In the genomic region with DNA sequence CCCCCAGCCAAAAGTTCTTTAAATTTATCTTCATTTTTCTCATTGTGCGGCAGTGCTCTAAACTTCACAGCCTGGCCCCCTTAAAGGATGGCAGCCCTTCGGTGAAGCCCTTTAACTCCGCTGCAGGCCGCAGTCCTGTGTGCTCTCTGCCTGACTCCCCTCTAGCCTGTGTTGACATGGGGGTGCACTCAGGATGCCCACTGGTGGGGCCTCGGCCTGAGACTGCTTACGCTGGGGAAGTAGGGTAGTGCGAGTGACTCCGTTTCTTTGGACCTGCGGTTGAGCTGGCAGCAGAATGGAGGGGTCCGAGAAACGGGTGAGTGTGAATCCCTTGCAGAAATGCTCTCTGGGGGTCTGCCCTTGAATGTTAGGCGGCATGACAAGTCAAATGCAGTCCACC, we compare ENCODE assay signal across 12 cellular contexts. TPM values are rescaled to one million over a fixed set of nuclear protein-coding genes. Genes with fewer than 3 reads are reported as not detected.
A peak's percentile ranks its signal among the peaks of the same experiment; 100 is the strongest.
DNase-seq lines count a peak whose midpoint lies in the region; ATAC-seq, FAIRE-seq and TF ChIP-seq lines count a peak whose summit lies in the region.
"Had no signal": no experiment of that assay in that cellular context is flagged by ENCODE, and none has a peak within 500 bp of the region (broad histone marks: within the 10 kb centered on the region; RNA-seq: fewer than 3 reads in every experiment).

No MANE protein-coding gene starts in this region.

- no peaks in the 10 kb centered on the region for H4K20me1 ChIP-seq in HCT116 (ENCODE audit: insufficient read depth)

- H3K4me3 ChIP-seq in A549 (no peak overlapping the region), HCT116 (replicated peaks in 1 of 2; ENCODE audit: low read depth in 1 of 2, low read length in 2 of 2) (no peak overlapping the region), brain microvascular endothelial cell (ENCODE audit: low read depth, low read length) (no peak overlapping the region), tibial artery (no peak overlapping the region)
- H3K4me3 ChIP-seq: HAP-1 had no signal

- TF ChIP-seq CTCF in A549 (IDR thresholded peaks at IDR 0.05), result no peak
- TF ChIP-seq CTCF in HCT116 (IDR thresholded peaks at IDR 0.05 in 2 of 3, conservative IDR thresholded peaks at IDR 0.05 in 1 of 3; ENCODE audit: borderline replicate concordance in 1 of 3, insufficient read depth in 1 of 3, low read depth in 2 of 3, low read length in 2 of 3), result no peak
- TF ChIP-seq CTCF in brain microvascular endothelial cell (IDR thresholded peaks at IDR 0.05; ENCODE audit: low read depth, low read length, missing control alignments), result no peak
- TF ChIP-seq CTCF in nephron (IDR thresholded peaks at IDR 0.05; ENCODE audit: unreplicated experiment in 3 of 3), result no peak
- TF ChIP-seq CTCF in tibial artery (IDR thresholded peaks at IDR 0.05), result no peak

- H3K4me1 ChIP-seq in A549 (peaks cover 32% of the 10 kb centered on the region), HCT116 (ENCODE audit: control insufficient read depth in 1 of 2, insufficient read depth in 2 of 2, low read length in 2 of 2) (peaks cover 10 to 21% of the 10 kb centered on the region in 2 experiments; a peak in 3 of 4 replicates), tibial artery (peaks cover 0 to 69% (median 38%) of the 10 kb centered on the region in 4 donors)

- peaks cover 18% of the 10 kb centered on the region for H3K36me3 Mint-ChIP-seq in nephron (ENCODE audit: low read depth)

- no TSS peak for BruUV-seq in HCT116 (replicated peaks; lab: Mats Ljungman, UMichigan)

- intact Hi-C loops in HCT116 (cut with micrococcal nuclease) (no loop called here), tibial artery (cut with DNase I; ENCODE audit: low total_unique reads) (no loop called here)

- in situ Hi-C loops in brain microvascular endothelial cell (cut with HindIII; ENCODE audit: low pct_ligation_motif_present, low sequenced_read_pairs), result no loop called here
- in situ Hi-C loops in KBM-7 (cut with MboI; ENCODE audit: low pct_unique_long_range_greater_than_20kb, low sequenced_read_pairs), result no loop called here

- H3K9me3 Mint-ChIP-seq in nephron, result no peaks in the 10 kb centered on the region
- H3K9me3 Mint-ChIP-seq: effector memory CD8-positive, alpha-beta T cell had no signal

- CTCF ChIA-PET in A549 (lab: Yijun Ruan, JAX) (interaction anchor here (0.8 to 1.8 kb wide), 2 partner anchors 11 to 15 kb away, joined by 3 to 4 read pairs; no protein-coding TSS in a partner anchor), HCT116 (lab: Charles Lee) (interaction anchor here (1.6 kb wide), 1 partner anchor 11 kb away, joined by 3 read pairs; no protein-coding TSS in a partner anchor)

- no peak overlapping the region for H3K9ac ChIP-seq in HCT116 (ENCODE audit: low read length)

- H3K27me3 Mint-ChIP-seq in nephron (ENCODE audit: low read depth), result no peaks in the 10 kb centered on the region
- H3K27me3 Mint-ChIP-seq: effector memory CD8-positive, alpha-beta T cell had no signal

- peak overlapping the region in 1 of 3 experiments; percentile 8 for H3K4me3 Mint-ChIP-seq in nephron

- H3K9me2 ChIP-seq in HCT116 (ENCODE audit: insufficient read depth), result no peaks in the 10 kb centered on the region

- H3K4me2 ChIP-seq in A549 (peak overlapping the region; percentile 58), HCT116 (ENCODE audit: low read length) (0 out of 2 replicates have a peak overlapping the region, but pooled peaks have one; percentile 0)

- TF ChIP-seq EP300 in A549 (IDR thresholded peaks at IDR 0.05), result no peak

- H3K27ac ChIP-seq in A549 (peak overlapping the region; percentile 58 to 82), HCT116 (ENCODE audit: low read depth, low read length) (no peak overlapping the region), brain microvascular endothelial cell (peak overlapping the region; percentile 86), tibial artery (peak overlapping the region in 1 of 2 donors; percentile 48)

- TF ChIP-seq RAD21 in A549 (conservative IDR thresholded peaks at IDR 0.05 in 1 of 2, IDR thresholded peaks at IDR 0.05 in 1 of 2) (no peak), HCT116 (IDR thresholded peaks at IDR 0.05; ENCODE audit: low read depth) (no peak)

- 93% methylated on average over 10 of the region's 12 CpGs for WGBS in A549 (ENCODE audit: missing lambda C conversion rate)

- no peaks in the 10 kb centered on the region for H3K9me3 ChIP-seq in A549
- no peaks in the 10 kb centered on the region for H3K9me3 ChIP-seq in HCT116 (ENCODE audit: control insufficient read depth in 1 of 2, insufficient read depth in 1 of 2, low read depth in 1 of 2, low read length in 2 of 2)
- H3K9me3 ChIP-seq in tibial artery, result no peaks in the 10 kb centered on the region
- H3K9me3 ChIP-seq: HAP-1 had no signal

- RAD21 ChIA-PET in HCT116 (lab: Charles Lee; ENCODE audit: low non-redundant PET in 1 of 2, low total read pairs in 2 of 2, uncharacterized antibody in 2 of 2, unreplicated experiment in 2 of 2), result no interaction called here

- POLR2A ChIA-PET in A549 (lab: Yijun Ruan, JAX) (no interaction called here), HCT116 (lab: Charles Lee) (no interaction called here)

- ATAC-seq in A549 (peak; percentile 31 to 45; a peak in 1 of 6 replicates), HCT116 (no peak), GM18861 (IDR thresholded peaks at IDR 0.05; ENCODE audit: unreplicated experiment) (no peak)
- ATAC-seq: effector memory CD8-positive, alpha-beta T cell had no signal

- H3K79me2 ChIP-seq in HCT116 (ENCODE audit: insufficient read depth, low read length), result peaks cover 99% of the 10 kb centered on the region

- peaks cover 61% of the 10 kb centered on the region for H3K4me1 Mint-ChIP-seq in nephron

- H3K36me3 ChIP-seq in HCT116 (ENCODE audit: control insufficient read depth in 1 of 2, insufficient read depth in 2 of 2, low read length in 2 of 2), result no peaks in the 10 kb centered on the region
- no peaks in the 10 kb centered on the region for H3K36me3 ChIP-seq in brain microvascular endothelial cell (replicated peaks)
- no peaks in the 10 kb centered on the region for H3K36me3 ChIP-seq in tibial artery
- H3K36me3 ChIP-seq: HAP-1 had no signal

- H3K27ac Mint-ChIP-seq in nephron, result peak overlapping the region in 2 of 3 experiments; percentile 43 to 74

- no peak for DNase-seq in A549 (ENCODE audit: low read depth in 1 of 2, low spot score in 1 of 2)
- no peak for DNase-seq in HCT116 (ENCODE audit: low read depth, low spot score)
- DNase-seq in brain microvascular endothelial cell, result no peak
- no peak for DNase-seq in NAMALWA (ENCODE audit: low spot score)
- no peak for DNase-seq in KBM-7
- DNase-seq in tibial artery, result no peak
- DNase-seq: activated CD4-positive, alpha-beta T cell treated with anti-CD3 and anti-CD28 coated beads, Interleukin-2, amount 50 U/mL, for 1 hour; effector memory CD8-positive, alpha-beta T cell; stimulated activated CD4-positive, alpha-beta T cell treated with anti-CD3 and anti-CD28 coated beads, Interleukin-1b, Interleukin-23, amount 100 ng/mL, for 48 hours had no signal

- H3K27me3 ChIP-seq in HCT116 (ENCODE audit: insufficient read depth, low read length) (no peaks in the 10 kb centered on the region), brain microvascular endothelial cell (replicated peaks) (no peaks in the 10 kb centered on the region), tibial artery (no peaks in the 10 kb centered on the region)

- FAIRE-seq in A549 (lab: Jason Lieb, UNC), result no peak

- no peak overlapping the region for H2AFZ ChIP-seq in HCT116 (ENCODE audit: low read depth, low read length, poor library complexity, severe bottlenecking)

- TF ChIP-seq POLR2A in A549 (IDR thresholded peaks at IDR 0.05; ENCODE audit: low read length) (no peak), HCT116 (IDR thresholded peaks at IDR 0.05; ENCODE audit: borderline replicate concordance, extremely low read depth, insufficient read depth, insufficient read length) (no peak)

TF ChIP-seq in A549, 52 proteins besides CTCF, POLR2A, EP300 and RAD21 (continues in another document):
- TF ChIP-seq JUNB (IDR thresholded peaks at IDR 0.05) (no peak), RCOR1 (IDR thresholded peaks at IDR 0.05; ENCODE audit: low read depth, low read length) (no peak)
- TF ChIP-seq, protein P1, sequence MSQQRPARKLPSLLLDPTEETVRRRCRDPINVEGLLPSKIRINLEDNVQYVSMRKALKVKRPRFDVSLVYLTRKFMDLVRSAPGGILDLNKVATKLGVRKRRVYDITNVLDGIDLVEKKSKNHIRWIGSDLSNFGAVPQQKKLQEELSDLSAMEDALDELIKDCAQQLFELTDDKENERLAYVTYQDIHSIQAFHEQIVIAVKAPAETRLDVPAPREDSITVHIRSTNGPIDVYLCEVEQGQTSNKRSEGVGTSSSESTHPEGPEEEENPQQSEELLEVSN (IDR thresholded peaks at IDR 0.05; ENCODE audit: borderline replicate concordance, low read depth), result no peak

TF ChIP-seq in HCT116, 20 proteins besides CTCF, POLR2A, EP300 and RAD21:
- TF ChIP-seq EGR1 (IDR thresholded peaks at IDR 0.05; ENCODE audit: low read depth) (no peak), SIN3A (IDR thresholded peaks at IDR 0.05; ENCODE audit: low read depth) (no peak), JUND (IDR thresholded peaks at IDR 0.05) (no peak), POLR2AphosphoS5 (IDR thresholded peaks at IDR 0.05; ENCODE audit: low read depth, low read length) (no peak), ZNF274 (IDR thresholded peaks at IDR 0.05; ENCODE audit: low read depth, low read length) (no peak), YY1 (IDR thresholded peaks at IDR 0.05; ENCODE audit: extremely low read depth, insufficient replicate concordance, low read depth, low read length) (no peak), ELF1 (IDR thresholded peaks at IDR 0.05; ENCODE audit: borderline replicate concordance, low read depth) (no peak), EZH2phosphoT487 (IDR thresholded peaks at IDR 0.05; ENCODE audit: borderline replicate concordance) (no peak), EZH2 (IDR thresholded peaks at IDR 0.05) (no peak), FOSL1 (IDR thresholded peaks at IDR 0.05; ENCODE audit: low read depth) (no peak), TCF7L2 (IDR thresholded peaks at IDR 0.05; ENCODE audit: borderline replicate concordance, extremely low read depth, insufficient read depth, insufficient read length) (no peak), CEBPB (IDR thresholded peaks at IDR 0.05; ENCODE audit: low read depth) (no peak), CBX3 (IDR thresholded peaks at IDR 0.05; ENCODE audit: low read depth) (no peak), ZFX (IDR thresholded peaks at IDR 0.05) (no peak)
- TF ChIP-seq, protein P2, sequence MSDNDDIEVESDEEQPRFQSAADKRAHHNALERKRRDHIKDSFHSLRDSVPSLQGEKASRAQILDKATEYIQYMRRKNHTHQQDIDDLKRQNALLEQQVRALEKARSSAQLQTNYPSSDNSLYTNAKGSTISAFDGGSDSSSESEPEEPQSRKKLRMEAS (IDR thresholded peaks at IDR 0.05), result no peak

RNA-seq across cellular contexts. Expression of a gene that starts 5.6 kb away (rescaled TPM):
- polyA plus RNA-seq in A549 (2011; rRNA removed) (27.6 and 31.3 TPM in 2 replicates), A549 (2017; fragmentation: RNase III; extraction: RNeasy Plus Mini Kit Qiagen cat#74134 plus additional on column Dnase treatment) (23.2 to 23.9 TPM (median 23.4 TPM) in 3 replicates)
- polyA plus RNA-seq in A549 (2012; cell fraction: cytosol; rRNA removed), result 7.4 and 7.6 TPM in 2 replicates
- 4.0 and 7.3 TPM in 2 replicates for polyA plus RNA-seq in A549 (2012; cell fraction: nucleus; rRNA removed)
- 8.7 and 9.3 TPM in 2 replicates for polyA minus RNA-seq in A549 (2011; rRNA and poly(A)+ RNA removed)
- 32.7 TPM for total RNA-seq in HCT116 (2021; ENCODE audit: unreplicated experiment)
- polyA plus RNA-seq in HCT116 (2012), result 12.0 and 17.7 TPM in 2 replicates

Comparison
In these comparisons a context has a peak if more than half of its experiments do, and no peak if none do; other contexts are left out.
1. ATAC-seq: peak in A549 (2 of 2); none in HCT116 (single experiment) and GM18861 (single experiment).